Comparison of ENCODE assay signal across 28 cellular contexts in the genomic region with DNA sequence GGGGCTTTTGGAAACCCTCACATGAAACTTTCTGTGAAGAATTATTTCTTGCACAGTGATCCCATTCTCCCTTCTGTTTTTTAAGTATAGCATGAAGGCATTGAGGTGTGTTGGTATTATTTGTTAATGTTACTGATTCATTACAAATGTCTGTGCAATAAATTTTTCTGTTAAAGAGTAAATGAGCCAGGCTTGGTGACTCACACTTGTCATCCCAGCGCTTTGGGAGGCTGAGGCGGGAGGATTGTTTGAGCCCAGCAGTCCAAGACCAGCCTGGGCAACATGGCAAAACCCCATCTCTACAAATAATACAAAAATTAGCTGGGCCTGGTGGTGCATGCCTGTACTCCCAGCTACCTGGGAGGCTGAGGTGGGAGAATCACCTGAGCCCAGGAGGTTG.
"Had no signal": no experiment of that assay in that cellular context is flagged by ENCODE, and none has a peak within 500 bp of the region (broad histone marks: within the 10 kb centered on the region; RNA-seq: fewer than 3 reads in every experiment).

No MANE protein-coding gene starts in this region.

- H3K9me3 ChIP-seq: body of pancreas, colonic mucosa, gastrocnemius medialis, neutrophil, sigmoid colon, thoracic aorta had no signal

- H3K27me3 ChIP-seq: body of pancreas, colonic mucosa, gastrocnemius medialis, neutrophil, sigmoid colon had no signal

- H3K36me3 ChIP-seq: neutrophil had no signal

- FAIRE-seq: endometrium, islet of Langerhans, small intestine, urothelium cell line had no signal

- DNase-seq: activated CD4-positive, alpha-beta T cell treated with anti-CD3 and anti-CD28 coated beads for 36 hours; activated CD4-positive, CD25-positive, alpha-beta regulatory T cell; activated CD8-positive, alpha-beta memory T cell treated with anti-CD3 and anti-CD28 coated beads for 24 hours; activated effector memory CD4-positive, alpha-beta T cell treated with Interleukin-2 at 50 U/mL for 16 hours; activated naive CD4-positive, alpha-beta T cell treated with Interleukin-2 at 50 U/mL for 16 hours; aorta; body of pancreas; cerebellar nuclear complex; colonic mucosa; effector CD8-positive, alpha-beta T cell; erythroblast; gastrocnemius medialis; glutamatergic neuron; left cardiac atrium; left ventricle myocardium superior; mammary epithelial cell; naive B cell; nephron progenitor cell; retina; sigmoid colon; small intestine; stimulated activated CD4-positive, alpha-beta T cell treated with anti-CD3 and anti-CD28 coated beads, Interleukin-4, amount 100 ng/mL, for 24 hours; trophoblast cell had no signal

- ATAC-seq: body of pancreas, gastrocnemius medialis, left cardiac atrium, left ventricle myocardium superior had no signal

- H3K27ac ChIP-seq: body of pancreas, colonic mucosa, gastrocnemius medialis, neutrophil, sigmoid colon, thoracic aorta had no signal

- H3K4me1 ChIP-seq: body of pancreas, colonic mucosa, gastrocnemius medialis, sigmoid colon had no signal

- H3K4me3 ChIP-seq: body of pancreas, colonic mucosa, gastrocnemius medialis, sigmoid colon, thoracic aorta had no signal
